8 cellular contexts compared by ENCODE assay signal in the genomic region with DNA sequence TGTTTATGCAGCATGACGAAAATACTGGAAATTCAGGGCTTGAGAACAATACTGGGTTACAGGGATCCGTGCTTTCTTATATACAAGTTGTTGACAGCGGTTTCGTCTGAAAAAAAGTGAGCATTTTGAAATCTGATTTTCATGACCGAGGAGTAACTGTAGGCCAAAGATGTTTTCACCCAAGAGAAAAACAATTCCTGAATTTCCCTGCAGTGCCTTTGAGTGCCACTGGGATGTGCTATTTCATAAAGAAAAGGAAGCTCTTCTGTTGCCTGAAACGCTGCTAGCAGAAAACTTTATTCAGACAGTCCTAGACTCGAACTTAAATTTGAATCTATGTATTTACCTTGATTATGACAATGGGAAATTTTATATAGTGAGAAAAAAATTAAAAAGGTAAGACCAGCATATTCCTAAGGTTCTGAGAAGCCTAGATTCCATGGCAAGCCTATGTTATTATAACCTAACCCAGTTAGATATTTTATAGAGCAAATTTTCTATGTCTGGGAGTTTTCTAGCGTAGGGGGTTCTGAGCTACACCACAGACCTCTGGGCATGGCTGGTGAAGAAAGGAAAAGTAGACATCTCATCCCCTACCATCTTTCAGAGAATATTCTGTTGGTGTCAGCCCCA. TPM values are rescaled to one million over a fixed set of nuclear protein-coding genes. Genes with fewer than 3 reads are reported as not detected.
DNase-seq lines count a peak whose midpoint lies in the region; ATAC-seq and TF ChIP-seq lines count a peak whose summit lies in the region.

No MANE protein-coding gene starts in this region.

- peak; percentile 95 for TF ChIP-seq CTCF in AG10803 (conservative IDR thresholded peaks at IDR 0.05; ENCODE audit: low read length)
- peak; percentile 80 for TF ChIP-seq CTCF in GM12873 (IDR thresholded peaks at IDR 0.05; ENCODE audit: insufficient read depth, low read depth, low read length, missing control alignments)
- TF ChIP-seq CTCF in psoas muscle (IDR thresholded peaks at IDR 0.05), result peak; percentile 89

- no peaks in the 10 kb centered on the region for H3K9me3 ChIP-seq in adipocyte (ENCODE audit: control insufficient read depth, low read length)
- no peaks in the 10 kb centered on the region for H3K9me3 ChIP-seq in psoas muscle

- H3K36me3 ChIP-seq in adipocyte (ENCODE audit: control insufficient read depth, insufficient read depth, low read length, severe bottlenecking), result no peaks in the 10 kb centered on the region
- no peaks in the 10 kb centered on the region for H3K36me3 ChIP-seq in psoas muscle (ENCODE audit: insufficient read depth in 1 of 2, low read depth in 1 of 2)

- peaks cover 23% of the 10 kb centered on the region for H3K4me1 ChIP-seq in adipocyte (ENCODE audit: control insufficient read depth, insufficient read depth, low read length)
- peaks cover 6% of the 10 kb centered on the region for H3K4me1 ChIP-seq in psoas muscle

- H3K27me3 ChIP-seq in adipocyte (replicated peaks; ENCODE audit: control insufficient read depth, insufficient read depth, low read length), result no peaks in the 10 kb centered on the region
- H3K27me3 ChIP-seq in psoas muscle (ENCODE audit: insufficient read depth in 3 of 3, low read length in 2 of 3), result no peaks in the 10 kb centered on the region

- peak overlapping the region; percentile 73 for H3K9ac ChIP-seq in adipocyte (ENCODE audit: low read length)

- intact Hi-C loops in Right ventricle myocardium superior (cut with DNase I) (loop anchor here (5.0 kb wide), 1 partner anchor 932 kb away; no protein-coding TSS in a partner anchor), psoas muscle (cut with DNase I) (loop anchor here (2.0 to 10.0 kb wide), 4 partner anchors 302 to 932 kb away; no protein-coding TSS in a partner anchor)

- WGBS in psoas muscle, 3 donors, result 14 to 21% (median 14%) methylated on average over 8 of the region's 8 CpGs

- DNase-seq in AG10803 (ENCODE audit: low read depth), result peak; percentile 76
- peak; percentile 79 for DNase-seq in NCI-H82 (lab: John Stamatoyannopoulos, UW)
- DNase-seq in adipocyte (ENCODE audit: low read depth), result peak; percentile 89
- DNase-seq in Right ventricle myocardium superior, result no peak
- no peak for DNase-seq in psoas muscle
- no peak for DNase-seq in HK-2 (ENCODE audit: unreplicated experiment)

- H3K27ac ChIP-seq in psoas muscle, result peak overlapping the region; percentile 24

- ATAC-seq in HG03378 (IDR thresholded peaks at IDR 0.05; ENCODE audit: unreplicated experiment), result peak; percentile 64
- ATAC-seq in Right ventricle myocardium superior (ENCODE audit: poor library complexity), result peak; percentile 81
- peak; percentile 72 to 89 (median 80) for ATAC-seq in psoas muscle

- H3K4me3 ChIP-seq in AG10803 (ENCODE audit: low read length), result no peak overlapping the region
- no peak overlapping the region for H3K4me3 ChIP-seq in adipocyte (ENCODE audit: low read length)
- H3K4me3 ChIP-seq in psoas muscle, result no peak overlapping the region

RNA-seq across cellular contexts. Expression of gene KCNAB1, which starts 30.2 kb away (rescaled TPM):
- total RNA-seq in Right ventricle myocardium superior (3.0 TPM), psoas muscle (1 to 10 TPM in 2 of 4 donors, under 1 TPM in 2; 0.74 to 3.1 (median 1.0) TPM)
- 1 to 10 TPM in 1 of 3 donors, under 1 TPM in 2; 0.66 to 1.1 (median 0.91) TPM for polyA plus RNA-seq in psoas muscle

Comparison
In these comparisons a context has a peak if more than half of its experiments do, and no peak if none do; other contexts are left out.
1. DNase-seq: peak in AG10803 (single experiment), NCI-H82 (single experiment) and adipocyte (single experiment); none in Right ventricle myocardium superior (single experiment), psoas muscle (0 of 2) and HK-2 (single experiment).
2. Peak in every context shown above with its lines, with median percentiles within 50 percentile points of each other: CTCF ChIP-seq and ATAC-seq.